12 cellular contexts compared by ENCODE assay signal in the genomic region with DNA sequence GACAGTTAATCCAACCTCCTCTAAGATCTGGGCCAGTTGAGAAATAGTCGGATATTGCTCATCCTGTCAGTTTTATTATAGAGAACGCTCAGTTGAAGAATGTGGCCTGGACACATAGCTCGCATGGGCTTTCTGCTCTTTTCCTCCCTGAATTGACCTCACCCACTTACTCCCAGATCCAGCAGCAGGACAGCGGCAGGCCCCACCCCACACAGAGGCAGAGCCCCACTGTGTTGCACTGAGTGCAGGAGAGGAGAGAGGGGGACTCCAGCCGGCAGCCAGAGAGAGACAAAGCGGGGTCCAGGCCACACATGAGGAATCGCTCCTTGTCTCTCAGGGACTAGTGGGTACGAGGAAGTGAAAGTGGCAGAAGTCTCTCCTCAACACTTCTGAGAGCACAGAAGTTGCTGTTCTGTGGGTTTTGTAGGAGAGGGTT.
DNase-seq lines count a peak whose midpoint lies in the region; ATAC-seq and TF ChIP-seq lines count a peak whose summit lies in the region.
"Had no signal": no experiment of that assay in that cellular context is flagged by ENCODE, and none has a peak within 500 bp of the region (broad histone marks: within the 10 kb centered on the region; RNA-seq: fewer than 3 reads in every experiment).

No MANE protein-coding gene starts in this region.

- TF ChIP-seq RAD21 in Ishikawa (IDR thresholded peaks at IDR 0.05; ENCODE audit: low read depth), result no peak

- ATAC-seq in GM18868 (IDR thresholded peaks at IDR 0.05; ENCODE audit: unreplicated experiment) (peak; percentile 80), gastrocnemius medialis (no peak), GM19397 (IDR thresholded peaks at IDR 0.05; ENCODE audit: unreplicated experiment) (no peak)
- ATAC-seq: K562 had no signal

- WGBS in esophagus squamous epithelium, 2 donors, result 54 to 65% methylated on average over 2 to 5 of the region's 8 CpGs

- H3K9me3 ChIP-seq in esophagus squamous epithelium (no peaks in the 10 kb centered on the region), gastrocnemius medialis (no peaks in the 10 kb centered on the region)
- H3K9me3 ChIP-seq: SJSA1, spleen had no signal

- TF ChIP-seq CTCF in esophagus squamous epithelium (IDR thresholded peaks at IDR 0.05) (no peak), gastrocnemius medialis (IDR thresholded peaks at IDR 0.05 in 4 of 5, conservative IDR thresholded peaks at IDR 0.05 in 1 of 5) (no peak)

- H3K36me3 ChIP-seq in esophagus squamous epithelium (peaks cover 0 to 22% (median 4%) of the 10 kb centered on the region in 3 donors), gastrocnemius medialis (no peaks in the 10 kb centered on the region)

- TF ChIP-seq EP300 in Ishikawa (IDR thresholded peaks at IDR 0.05; ENCODE audit: borderline replicate concordance), result no peak

- H3K4me3 ChIP-seq in esophagus squamous epithelium, result no peak overlapping the region
- no peak overlapping the region for H3K4me3 ChIP-seq in gastrocnemius medialis
- H3K4me3 ChIP-seq: K562, SJSA1, spleen had no signal

- peak overlapping the region in 3 of 4 donors; percentile 16 to 44 (median 32) for H3K27ac ChIP-seq in esophagus squamous epithelium
- H3K27ac ChIP-seq in gastrocnemius medialis, result peak overlapping the region; percentile 83 to 93 (median 91)
- H3K27ac ChIP-seq: SJSA1, spleen had no signal

- TF ChIP-seq POLR2A in esophagus squamous epithelium (IDR thresholded peaks at IDR 0.05), result no peak
- no peak for TF ChIP-seq POLR2A in gastrocnemius medialis (IDR thresholded peaks at IDR 0.05)

- in situ Hi-C loops in gastrocnemius medialis (cut with MboI; ENCODE audit: low sequenced_read_pairs in 4 of 4), result loop anchor here (25.0 kb wide), 2 partner anchors 140 to 265 kb away; a partner anchor contains a TSS

- H3K4me1 ChIP-seq in esophagus squamous epithelium (peaks cover 0 to 65% (median 29%) of the 10 kb centered on the region in 3 donors), gastrocnemius medialis (peaks cover 86 to 93% of the 10 kb centered on the region in 2 donors)

- no peaks in the 10 kb centered on the region for H3K27me3 ChIP-seq in esophagus squamous epithelium
- H3K27me3 ChIP-seq in gastrocnemius medialis, result no peaks in the 10 kb centered on the region
- H3K27me3 ChIP-seq: SJSA1, spleen had no signal

- intact Hi-C loops in esophagus squamous epithelium (cut with DNase I) (no loop called here), gastrocnemius medialis (cut with DNase I; ENCODE audit: low total_unique reads) (loop anchor here (2.0 to 5.0 kb wide), 2 partner anchors 40 to 79 kb away; a partner anchor contains a TSS)

- CTCF ChIA-PET in HEK293T (lab: Yijun Ruan, JAX), result interaction anchor here (0.6 kb wide), 1 partner anchor 67 kb away, joined by 3 read pairs; no protein-coding TSS in a partner anchor

- POLR2A ChIA-PET in HEK293T (lab: Yijun Ruan, JAX), result interaction anchor here (1.5 kb wide), 1 partner anchor 133 kb away, joined by 3 read pairs; no protein-coding TSS in a partner anchor

- no peak for DNase-seq in esophagus squamous epithelium (lab: John Stamatoyannopoulos, UW)
- DNase-seq in gastrocnemius medialis, result no peak
- DNase-seq in GM19240 (ENCODE audit: insufficient read length, low spot score), result no peak
- DNase-seq in HEK293T (ENCODE audit: extremely low spot score), result no peak
- no peak for DNase-seq in T-helper 9 cell
- DNase-seq: dermis blood vessel endothelial cell, spleen had no signal

TF ChIP-seq in Ishikawa, 13 proteins besides CTCF, POLR2A, EP300 and RAD21:
- TF ChIP-seq CEBPB (IDR thresholded peaks at IDR 0.05) (no peak), TAF1 (IDR thresholded peaks at IDR 0.05; ENCODE audit: low read depth) (no peak)
- TF ChIP-seq, protein P1, sequence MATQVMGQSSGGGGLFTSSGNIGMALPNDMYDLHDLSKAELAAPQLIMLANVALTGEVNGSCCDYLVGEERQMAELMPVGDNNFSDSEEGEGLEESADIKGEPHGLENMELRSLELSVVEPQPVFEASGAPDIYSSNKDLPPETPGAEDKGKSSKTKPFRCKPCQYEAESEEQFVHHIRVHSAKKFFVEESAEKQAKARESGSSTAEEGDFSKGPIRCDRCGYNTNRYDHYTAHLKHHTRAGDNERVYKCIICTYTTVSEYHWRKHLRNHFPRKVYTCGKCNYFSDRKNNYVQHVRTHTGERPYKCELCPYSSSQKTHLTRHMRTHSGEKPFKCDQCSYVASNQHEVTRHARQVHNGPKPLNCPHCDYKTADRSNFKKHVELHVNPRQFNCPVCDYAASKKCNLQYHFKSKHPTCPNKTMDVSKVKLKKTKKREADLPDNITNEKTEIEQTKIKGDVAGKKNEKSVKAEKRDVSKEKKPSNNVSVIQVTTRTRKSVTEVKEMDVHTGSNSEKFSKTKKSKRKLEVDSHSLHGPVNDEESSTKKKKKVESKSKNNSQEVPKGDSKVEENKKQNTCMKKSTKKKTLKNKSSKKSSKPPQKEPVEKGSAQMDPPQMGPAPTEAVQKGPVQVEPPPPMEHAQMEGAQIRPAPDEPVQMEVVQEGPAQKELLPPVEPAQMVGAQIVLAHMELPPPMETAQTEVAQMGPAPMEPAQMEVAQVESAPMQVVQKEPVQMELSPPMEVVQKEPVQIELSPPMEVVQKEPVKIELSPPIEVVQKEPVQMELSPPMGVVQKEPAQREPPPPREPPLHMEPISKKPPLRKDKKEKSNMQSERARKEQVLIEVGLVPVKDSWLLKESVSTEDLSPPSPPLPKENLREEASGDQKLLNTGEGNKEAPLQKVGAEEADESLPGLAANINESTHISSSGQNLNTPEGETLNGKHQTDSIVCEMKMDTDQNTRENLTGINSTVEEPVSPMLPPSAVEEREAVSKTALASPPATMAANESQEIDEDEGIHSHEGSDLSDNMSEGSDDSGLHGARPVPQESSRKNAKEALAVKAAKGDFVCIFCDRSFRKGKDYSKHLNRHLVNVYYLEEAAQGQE (IDR thresholded peaks at IDR 0.05; ENCODE audit: low read depth), result 0 out of 2 replicates have a peak, but pooled peaks have one; percentile 12

TF ChIP-seq in HEK293T, 16 proteins besides CTCF, POLR2A, EP300 and RAD21:
- TF ChIP-seq L3MBTL2 (conservative IDR thresholded peaks at IDR 0.05) (no peak), LEF1 (IDR thresholded peaks at IDR 0.05; ENCODE audit: borderline replicate concordance) (no peak), SUZ12 (IDR thresholded peaks at IDR 0.05) (no peak), SP1 (IDR thresholded peaks at IDR 0.05) (no peak), BHLHE40 (IDR thresholded peaks at IDR 0.05; ENCODE audit: borderline replicate concordance) (no peak)
- TF ChIP-seq, protein P2, sequence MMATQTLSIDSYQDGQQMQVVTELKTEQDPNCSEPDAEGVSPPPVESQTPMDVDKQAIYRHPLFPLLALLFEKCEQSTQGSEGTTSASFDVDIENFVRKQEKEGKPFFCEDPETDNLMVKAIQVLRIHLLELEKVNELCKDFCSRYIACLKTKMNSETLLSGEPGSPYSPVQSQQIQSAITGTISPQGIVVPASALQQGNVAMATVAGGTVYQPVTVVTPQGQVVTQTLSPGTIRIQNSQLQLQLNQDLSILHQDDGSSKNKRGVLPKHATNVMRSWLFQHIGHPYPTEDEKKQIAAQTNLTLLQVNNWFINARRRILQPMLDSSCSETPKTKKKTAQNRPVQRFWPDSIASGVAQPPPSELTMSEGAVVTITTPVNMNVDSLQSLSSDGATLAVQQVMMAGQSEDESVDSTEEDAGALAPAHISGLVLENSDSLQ (IDR thresholded peaks at IDR 0.05), result no peak
